8 cellular contexts compared by ENCODE assay signal in the genomic region with DNA sequence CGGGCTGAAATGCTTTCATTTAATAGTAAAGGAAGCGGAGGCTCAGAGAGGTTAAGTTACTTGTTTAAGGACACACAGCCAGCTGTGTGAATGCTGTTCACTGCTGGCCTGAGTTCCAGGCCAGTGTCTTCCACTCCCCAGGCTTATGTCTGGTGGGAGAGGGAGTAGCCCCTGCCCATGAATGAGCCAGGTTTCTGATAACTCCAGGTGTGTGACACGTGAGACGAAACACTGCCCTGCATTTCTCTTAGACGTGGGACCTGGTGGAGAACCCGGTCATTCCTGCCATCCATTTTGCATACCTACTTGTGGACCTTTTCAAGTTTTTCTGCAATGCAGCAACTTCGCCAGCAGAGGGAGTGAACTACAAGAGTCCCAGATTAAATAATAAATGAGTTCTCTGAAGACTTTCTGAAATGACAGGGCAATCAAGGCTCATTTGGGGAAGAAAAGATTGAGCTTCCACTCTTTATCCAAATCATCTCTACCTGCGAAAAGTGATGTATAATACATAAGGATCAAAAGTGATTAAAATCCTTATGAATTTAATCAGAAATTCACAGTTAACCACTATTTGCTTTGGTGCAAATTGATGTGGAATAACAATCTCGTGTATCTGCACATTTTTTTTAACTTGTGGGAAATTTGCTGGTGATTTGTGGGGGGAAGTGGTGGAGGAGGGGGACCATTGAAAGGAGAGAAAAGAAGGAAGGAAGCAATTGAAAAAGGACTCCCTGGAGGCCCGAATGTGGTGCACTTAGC.
DNase-seq lines count a peak whose midpoint lies in the region; ATAC-seq, FAIRE-seq and TF ChIP-seq lines count a peak whose summit lies in the region.

No MANE protein-coding gene starts in this region.

- H3K36me3 Mint-ChIP-seq in endothelial cell (ENCODE audit: low read depth, unreplicated experiment): peaks cover 15% of the 10 kb centered on the region

- no peak overlapping the region for H3K27ac ChIP-seq in WERI-Rb-1
- no peak overlapping the region for H3K27ac ChIP-seq in transverse colon

- peak; percentile 68 for ATAC-seq in mucosa of descending colon
- ATAC-seq in GM19467 (IDR thresholded peaks at IDR 0.05; ENCODE audit: unreplicated experiment): no peak

- H3K9me3 ChIP-seq in WERI-Rb-1 (ENCODE audit: severe bottlenecking) (no peaks in the 10 kb centered on the region), mucosa of descending colon (no peaks in the 10 kb centered on the region), transverse colon (no peaks in the 10 kb centered on the region)

- H3K27me3 ChIP-seq in WERI-Rb-1 (ENCODE audit: insufficient read depth, low read depth, severe bottlenecking) (peaks cover 56% of the 10 kb centered on the region), transverse colon (no peaks in the 10 kb centered on the region)

- 40 to 46% methylated on average over 3 to 10 of the region's 10 CpGs for WGBS in transverse colon (ENCODE audit: low coverage in 1 of 2), 2 donors

- no peak for TF ChIP-seq EP300 in transverse colon (IDR thresholded peaks at IDR 0.05; ENCODE audit: low read depth)

- H3K27ac Mint-ChIP-seq in endothelial cell (ENCODE audit: unreplicated experiment): peak overlapping the region; percentile 76

- in situ Hi-C loops in transverse colon (cut with MboI; ENCODE audit: low pct_ligation_motif_present in 1 of 4, low pct_unique_long_range_greater_than_20kb in 1 of 4, low sequenced_read_pairs in 3 of 4): no loop called here

- DNase-seq in Ammon's horn (ENCODE audit: low spot score) (peak; percentile 71), GM18507 (ENCODE audit: extremely low spot score, insufficient read length, low read depth) (peak; percentile 46), NCI-H2171 (lab: John Stamatoyannopoulos, UW) (peak; percentile 12), WERI-Rb-1 (peak; percentile 60), endothelial cell (ENCODE audit: low spot score) (peak; percentile 53), mucosa of descending colon (peak in 1 of 3 donors; percentile 69), transverse colon (peak; percentile 47)

- TF ChIP-seq POLR2A in transverse colon (IDR thresholded peaks at IDR 0.05): no peak

- H3K4me1 ChIP-seq in mucosa of descending colon (ENCODE audit: low read depth): no peaks in the 10 kb centered on the region
- no peaks in the 10 kb centered on the region for H3K4me1 ChIP-seq in transverse colon

- intact Hi-C loops in mucosa of descending colon (cut with DNase I, micrococcal nuclease): loop anchor here in 1 of 2 donors (10.0 kb wide), 1 partner anchor 721 kb away; no protein-coding TSS in a partner anchor
- intact Hi-C loops in transverse colon (cut with DNase I; ENCODE audit: low total_unique reads): no loop called here

- H3K4me3 Mint-ChIP-seq in endothelial cell (ENCODE audit: unreplicated experiment): peak overlapping the region; percentile 23

- H3K36me3 ChIP-seq in WERI-Rb-1 (no peaks in the 10 kb centered on the region), mucosa of descending colon (ENCODE audit: low read depth) (no peaks in the 10 kb centered on the region), transverse colon (no peaks in the 10 kb centered on the region)

- no peaks in the 10 kb centered on the region for H3K9me3 Mint-ChIP-seq in endothelial cell (ENCODE audit: unreplicated experiment)

- H3K27me3 Mint-ChIP-seq in endothelial cell (ENCODE audit: unreplicated experiment): peaks cover 8% of the 10 kb centered on the region

- peak; percentile 54 for FAIRE-seq in GM18507 (lab: Jason Lieb, UNC)

- peak; percentile 56 for TF ChIP-seq CTCF in WERI-Rb-1 (IDR thresholded peaks at IDR 0.05; ENCODE audit: low read depth, low read length)
- peak; percentile 93 for TF ChIP-seq CTCF in endothelial cell (IDR thresholded peaks at IDR 0.05; ENCODE audit: unreplicated experiment)
- peak; percentile 64 for TF ChIP-seq CTCF in mucosa of descending colon (IDR thresholded peaks at IDR 0.05)
- peak; percentile 66 to 84 (median 77) for TF ChIP-seq CTCF in transverse colon (IDR thresholded peaks at IDR 0.05)

- no peak overlapping the region for H3K4me3 ChIP-seq in WERI-Rb-1 (ENCODE audit: low read depth, low read length)
- no peak overlapping the region for H3K4me3 ChIP-seq in mucosa of descending colon
- no peak overlapping the region for H3K4me3 ChIP-seq in transverse colon

- H3K4me1 Mint-ChIP-seq in endothelial cell (ENCODE audit: unreplicated experiment): peaks cover 56% of the 10 kb centered on the region
